In genomic region chr10:69004821-69005220, GRCh38 we compare ENCODE assay signal across 7 cellular contexts.
DNase-seq lines count a peak whose midpoint lies in the region; ATAC-seq and TF ChIP-seq lines count a peak whose summit lies in the region.

No MANE protein-coding gene starts in this region.

- ATAC-seq in GM18909 (IDR thresholded peaks at IDR 0.05; ENCODE audit: poor library complexity, unreplicated experiment), result no peak

- TF ChIP-seq CTCF in GM12864 (IDR thresholded peaks at IDR 0.05; ENCODE audit: low read depth, low read length, missing control alignments), result peak; percentile 42

- DNase-seq in GM12864 (ENCODE audit: low read depth) (peak; percentile 19), NCI-H1694 (lab: John Stamatoyannopoulos, UW) (peak; percentile 3), cerebellar cortex (ENCODE audit: low spot score) (peak; percentile 42), medulla oblongata (ENCODE audit: extremely low spot score) (peak; percentile 47), midbrain (lab: John Stamatoyannopoulos, UW) (no peak), NCI-H2196 treated with DMSO at 0.1 percent for 48 hours (lab: John Stamatoyannopoulos, UW; ENCODE audit: unreplicated experiment) (no peak)

- H3K4me3 ChIP-seq in GM12864 (ENCODE audit: low read depth, low read length), result no peak overlapping the region

Comparison
In these comparisons a context has a peak if more than half of its experiments do, and no peak if none do; other contexts are left out.
1. DNase-seq: peak in GM12864 (single experiment), NCI-H1694 (single experiment), cerebellar cortex (single experiment) and medulla oblongata (single experiment); none in midbrain (single experiment) and NCI-H2196 treated with DMSO at 0.1 percent for 48 hours (single experiment).